In genomic region chr5:136134653-136135052, GRCh38 we compare ENCODE assay signal across 1 cellular context.
TF ChIP-seq lines count a peak whose summit lies in the region.

No MANE protein-coding gene starts in this region.

TF ChIP-seq in HepG2, 621 proteins besides CTCF, POLR2A, EP300 and RAD21:
- TF ChIP-seq MAFK (conservative IDR thresholded peaks at IDR 0.05 in 1 of 2, IDR thresholded peaks at IDR 0.05 in 1 of 2; ENCODE audit: low read length in 2 of 2) (peak; percentile 43 to 69; a peak in 3 of 4 replicates), ZNF777 (CRISPR knock-in tag; IDR thresholded peaks at IDR 0.05) (no peak), MAFF (IDR thresholded peaks at IDR 0.05; ENCODE audit: low read depth, low read length) (peak; percentile 68; the same call in 1 of the 2 replicates)
